ENCODE assay signal across 1 cellular context in the genomic region with DNA sequence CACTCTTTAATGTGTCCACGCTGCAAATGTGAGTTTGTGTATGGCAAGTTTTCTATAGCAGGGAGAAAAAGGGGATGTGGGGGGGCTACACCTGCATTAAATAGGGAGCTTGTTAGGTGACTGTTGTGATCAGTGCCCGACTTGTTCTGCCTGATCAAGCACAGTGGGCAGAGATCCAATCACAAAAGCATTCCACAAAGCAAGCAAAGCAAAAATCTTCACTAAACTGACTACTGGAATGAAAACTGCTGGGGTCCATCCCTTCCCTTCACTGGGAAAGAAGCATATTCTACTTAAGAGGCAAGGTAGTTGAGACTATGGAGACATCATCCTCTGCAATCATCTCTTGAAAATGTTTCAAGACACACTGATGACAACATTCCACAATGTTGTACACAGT.
TF ChIP-seq lines count a peak whose summit lies in the region.

No MANE protein-coding gene starts in this region.

TF ChIP-seq in WTC11, 78 proteins besides CTCF, POLR2A, EP300 and RAD21:
- TF ChIP-seq ETV6 (CRISPR knock-in tag; IDR thresholded peaks at IDR 0.05), result no peak
- no peak for TF ChIP-seq CREM (CRISPR knock-in tag; IDR thresholded peaks at IDR 0.05)
- TF ChIP-seq CDX4 (CRISPR knock-in tag; IDR thresholded peaks at IDR 0.05; ENCODE audit: borderline replicate concordance), result no peak
- no peak for TF ChIP-seq STAT6 (CRISPR knock-in tag; conservative IDR thresholded peaks at IDR 0.05; ENCODE audit: low read depth)
- TF ChIP-seq ESRRA (CRISPR knock-in tag; IDR thresholded peaks at IDR 0.05; ENCODE audit: borderline replicate concordance), result no peak
- no peak for TF ChIP-seq FOXJ3 (CRISPR knock-in tag; IDR thresholded peaks at IDR 0.05; ENCODE audit: borderline replicate concordance)
- TF ChIP-seq FOXP1 (CRISPR knock-in tag; IDR thresholded peaks at IDR 0.05; ENCODE audit: borderline replicate concordance), result no peak
- TF ChIP-seq, protein P1, sequence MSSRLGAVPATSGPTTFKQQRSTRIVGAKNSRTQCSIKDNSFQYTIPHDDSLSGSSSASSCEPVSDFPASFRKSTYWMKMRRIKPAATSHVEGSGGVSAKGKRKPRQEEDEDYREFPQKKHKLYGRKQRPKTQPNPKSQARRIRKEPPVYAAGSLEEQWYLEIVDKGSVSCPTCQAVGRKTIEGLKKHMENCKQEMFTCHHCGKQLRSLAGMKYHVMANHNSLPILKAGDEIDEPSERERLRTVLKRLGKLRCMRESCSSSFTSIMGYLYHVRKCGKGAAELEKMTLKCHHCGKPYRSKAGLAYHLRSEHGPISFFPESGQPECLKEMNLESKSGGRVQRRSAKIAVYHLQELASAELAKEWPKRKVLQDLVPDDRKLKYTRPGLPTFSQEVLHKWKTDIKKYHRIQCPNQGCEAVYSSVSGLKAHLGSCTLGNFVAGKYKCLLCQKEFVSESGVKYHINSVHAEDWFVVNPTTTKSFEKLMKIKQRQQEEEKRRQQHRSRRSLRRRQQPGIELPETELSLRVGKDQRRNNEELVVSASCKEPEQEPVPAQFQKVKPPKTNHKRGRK (CRISPR knock-in tag; IDR thresholded peaks at IDR 0.05; ENCODE audit: borderline replicate concordance), result no peak
- no peak for TF ChIP-seq NR2C2 (CRISPR knock-in tag; IDR thresholded peaks at IDR 0.05)
- TF ChIP-seq FOXK1 (CRISPR knock-in tag; IDR thresholded peaks at IDR 0.05), result no peak
- no peak for TF ChIP-seq FOXP4 (CRISPR knock-in tag; IDR thresholded peaks at IDR 0.05)
- no peak for TF ChIP-seq RELA (CRISPR knock-in tag; IDR thresholded peaks at IDR 0.05; ENCODE audit: borderline replicate concordance)
- TF ChIP-seq JUN (CRISPR knock-in tag; IDR thresholded peaks at IDR 0.05), result no peak
- no peak for TF ChIP-seq TEAD4 (CRISPR knock-in tag; IDR thresholded peaks at IDR 0.05)
